31 cellular contexts compared by ENCODE assay signal in the genomic region with DNA sequence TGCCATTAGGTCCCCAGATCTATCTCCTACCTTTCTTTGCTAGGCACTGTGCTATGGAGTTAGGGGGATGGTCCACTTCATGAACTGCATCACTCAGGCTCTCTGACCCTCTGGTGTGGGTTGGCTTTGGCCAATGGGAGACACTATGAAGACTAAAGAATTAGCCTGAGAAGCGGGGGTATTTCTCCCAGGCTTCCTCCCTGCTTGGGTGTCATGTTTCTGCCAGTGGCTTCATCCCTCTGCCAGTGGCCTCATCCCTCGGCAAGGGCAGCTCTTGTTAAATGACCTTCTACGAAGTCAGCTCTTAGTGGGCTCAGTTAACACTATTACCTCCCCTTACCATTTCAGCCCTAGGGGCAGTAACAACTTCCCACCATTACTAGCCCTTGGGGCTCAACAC.
"Had no signal": no experiment of that assay in that cellular context is flagged by ENCODE, and none has a peak within 500 bp of the region (broad histone marks: within the 10 kb centered on the region; RNA-seq: fewer than 3 reads in every experiment).

No MANE protein-coding gene starts in this region.

- H3K79me2 ChIP-seq: hepatocyte had no signal

- H3K36me3 ChIP-seq: brain microvascular endothelial cell, gastroesophageal sphincter, left ventricle myocardium inferior, ovary, prostate gland, upper lobe of right lung had no signal

- H3K4me3 ChIP-seq: gastroesophageal sphincter, hepatocyte, left ventricle myocardium inferior, lung, ovary, prostate gland, skin epidermis, upper lobe of right lung had no signal

- H3K27ac ChIP-seq: brain microvascular endothelial cell, gastroesophageal sphincter, hepatocyte, left ventricle myocardium inferior, ovary, prostate gland, upper lobe of right lung had no signal

- H3K4me1 ChIP-seq: gastroesophageal sphincter, left ventricle myocardium inferior, prostate gland had no signal

- H3K36me3 Mint-ChIP-seq: activated naive CD4-positive, alpha-beta T cell treated with anti-CD3 and anti-CD28 coated beads, Interleukin-2, amount 50 U/mL, for 24 hours; stimulated activated memory B cell treated with anti-CD40 and anti-IgM and Interleukin-4, amounts not matched to agents 10 μg/mL and 1 μg/mL and 100 μg/mL, for 72 hours had no signal

- H3K27ac Mint-ChIP-seq: activated CD4-positive, alpha-beta memory T cell treated with anti-CD3 and anti-CD28 coated beads, Interleukin-2, amount 10 ng/mL, durations not matched to agents 7 days and 5 days; activated CD4-positive, alpha-beta T cell treated with anti-CD3 and anti-CD28 coated beads, Interleukin-2, amount 10 ng/mL, durations not matched to agents 7 days and 5 days; activated naive CD4-positive, alpha-beta T cell treated with anti-CD3 and anti-CD28 coated beads, Interleukin-2, amount 50 U/mL, for 24 hours; activated T-helper 2 cell treated with anti-CD3 and anti-CD28 coated beads, Interferon-gamma antibody, Interleukin-2, Interleukin-4, amounts not matched to agents 10 μg/mL and 5 μg/mL and 100 μg/mL, durations not matched to agents 14 hours and 24 hours and 36 hours; effector memory CD8-positive, alpha-beta T cell; nephron; stimulated activated memory B cell treated with anti-CD40 and anti-IgM and Interleukin-4, amounts not matched to agents 10 μg/mL and 1 μg/mL and 100 μg/mL, for 72 hours; stimulated activated naive CD8-positive, alpha-beta T cell treated with anti-CD3 and anti-CD28 coated beads, Interleukin-15, amount 100 ng/mL, for 72 hours; T-helper 17 cell had no signal

- H3K27me3 Mint-ChIP-seq: activated CD4-positive, alpha-beta memory T cell treated with anti-CD3 and anti-CD28 coated beads, Interleukin-2, amount 10 ng/mL, durations not matched to agents 7 days and 5 days; effector memory CD8-positive, alpha-beta T cell; stimulated activated memory B cell treated with anti-CD40 and anti-IgM and Interleukin-4, amounts not matched to agents 10 μg/mL and 1 μg/mL and 100 μg/mL, for 72 hours had no signal

- DNase-seq: activated CD4-positive, alpha-beta memory T cell treated with anti-CD3 and anti-CD28 coated beads, Interleukin-2, amount 10 ng/mL, durations not matched to agents 7 days and 5 days; activated CD4-positive, alpha-beta T cell treated with anti-CD3 and anti-CD28 coated beads for 1 hour; activated CD4-positive, alpha-beta T cell treated with anti-CD3 and anti-CD28 coated beads, Interleukin-2, amount 10 ng/mL, durations not matched to agents 7 days and 5 days; activated CD8-positive, alpha-beta memory T cell treated with anti-CD3 and anti-CD28 coated beads, Interleukin-2, amount 50 U/mL, for 48 hours; activated T-cell treated with anti-CD3 and anti-CD28 coated beads, Interleukin-2, amount 50 U/mL, for 48 hours; aorta; brain microvascular endothelial cell; cortex of kidney; effector memory CD8-positive, alpha-beta T cell; erythroblast; left ventricle myocardium inferior; ovary; retina; stimulated activated CD4-positive, alpha-beta T cell treated with anti-CD3 and anti-CD28 coated beads, Interleukin-1b, Interleukin-23, amount 100 ng/mL, for 48 hours; stimulated activated CD4-positive, alpha-beta T cell treated with anti-CD3 and anti-CD28 coated beads, Interleukin-4, amount 100 ng/mL, for 4 hours; stimulated activated CD8-positive, alpha-beta memory T cell treated with anti-CD3 and anti-CD28 coated beads, Interleukin-4, amount 100 ng/mL, for 48 hours; stimulated activated naive CD8-positive, alpha-beta T cell treated with anti-CD3 and anti-CD28 coated beads, Interleukin-15, amount 100 ng/mL, for 72 hours; substantia nigra; T-helper 17 cell; upper lobe of right lung had no signal

- H3K4me2 ChIP-seq: hepatocyte had no signal

- H3K4me1 Mint-ChIP-seq: activated CD4-positive, alpha-beta memory T cell treated with anti-CD3 and anti-CD28 coated beads, Interleukin-2, amount 10 ng/mL, durations not matched to agents 7 days and 5 days; activated CD4-positive, alpha-beta T cell treated with anti-CD3 and anti-CD28 coated beads, Interleukin-2, amount 10 ng/mL, durations not matched to agents 7 days and 5 days; activated naive CD4-positive, alpha-beta T cell treated with anti-CD3 and anti-CD28 coated beads, Interleukin-2, amount 50 U/mL, for 24 hours; stimulated activated memory B cell treated with anti-CD40 and anti-IgM and Interleukin-4, amounts not matched to agents 10 μg/mL and 1 μg/mL and 100 μg/mL, for 72 hours; stimulated activated naive CD8-positive, alpha-beta T cell treated with anti-CD3 and anti-CD28 coated beads, Interleukin-15, amount 100 ng/mL, for 72 hours; T-helper 17 cell had no signal

- H3K4me3 Mint-ChIP-seq: activated CD4-positive, alpha-beta memory T cell treated with anti-CD3 and anti-CD28 coated beads, Interleukin-2, amount 10 ng/mL, durations not matched to agents 7 days and 5 days; activated CD4-positive, alpha-beta T cell treated with anti-CD3 and anti-CD28 coated beads, Interleukin-2, amount 10 ng/mL, durations not matched to agents 7 days and 5 days; activated naive CD4-positive, alpha-beta T cell treated with anti-CD3 and anti-CD28 coated beads, Interleukin-2, amount 50 U/mL, for 24 hours; effector memory CD8-positive, alpha-beta T cell; nephron; stimulated activated memory B cell treated with anti-CD40 and anti-IgM and Interleukin-4, amounts not matched to agents 10 μg/mL and 1 μg/mL and 100 μg/mL, for 72 hours; stimulated activated naive CD8-positive, alpha-beta T cell treated with anti-CD3 and anti-CD28 coated beads, Interleukin-15, amount 100 ng/mL, for 72 hours; T-helper 17 cell had no signal

- H2AFZ ChIP-seq: hepatocyte had no signal

- H3K27me3 ChIP-seq: brain microvascular endothelial cell, gastroesophageal sphincter, hepatocyte, ovary, upper lobe of right lung had no signal

- H3K9me3 Mint-ChIP-seq: activated CD4-positive, alpha-beta memory T cell treated with anti-CD3 and anti-CD28 coated beads, Interleukin-2, amount 10 ng/mL, durations not matched to agents 7 days and 5 days; activated CD4-positive, alpha-beta T cell treated with anti-CD3 and anti-CD28 coated beads, Interleukin-2, amount 10 ng/mL, durations not matched to agents 7 days and 5 days; activated T-helper 2 cell treated with anti-CD3 and anti-CD28 coated beads, Interferon-gamma antibody, Interleukin-2, Interleukin-4, amounts not matched to agents 10 μg/mL and 5 μg/mL and 100 μg/mL, durations not matched to agents 14 hours and 24 hours and 36 hours had no signal

- H3K9me3 ChIP-seq: gastroesophageal sphincter, ovary, prostate gland, upper lobe of right lung had no signal

- ATAC-seq: effector memory CD8-positive, alpha-beta T cell; gastroesophageal sphincter; sciatic nerve; SK-N-SH treated with all-trans-retinoic acid at 6 μM for 48 hours; stimulated activated memory B cell treated with anti-CD40 and anti-IgM and Interleukin-4, amounts not matched to agents 10 μg/mL and 1 μg/mL and 100 μg/mL, for 72 hours; stimulated activated naive CD8-positive, alpha-beta T cell treated with anti-CD3 and anti-CD28 coated beads, Interleukin-15, amount 100 ng/mL, for 72 hours; T-helper 17 cell; upper lobe of right lung had no signal
